21 cellular contexts compared by ENCODE assay signal in genomic region chr1:165747632-165748452, GRCh38.
DNase-seq lines count a peak whose midpoint lies in the region; ATAC-seq lines count a peak whose summit lies in the region.
"Had no signal": no experiment of that assay in that cellular context is flagged by ENCODE, and none has a peak within 500 bp of the region (broad histone marks: within the 10 kb centered on the region; RNA-seq: fewer than 3 reads in every experiment).

No MANE protein-coding gene starts in this region.

- no peaks in the 10 kb centered on the region for H3K4me1 ChIP-seq in mucosa of rectum (ENCODE audit: control insufficient read depth in 2 of 2, insufficient read depth in 2 of 2, low read length in 2 of 2)

- ATAC-seq in activated naive CD8-positive, alpha-beta T cell treated with anti-CD3 and anti-CD28 coated beads, Interleukin-2, amount 50 U/mL, for 24 hours: no peak
- ATAC-seq: HCT116, Right ventricle myocardium inferior, SK-N-SH treated with all-trans-retinoic acid at 6 μM for 48 hours had no signal

- H3K4me3 Mint-ChIP-seq in activated naive CD8-positive, alpha-beta T cell: no peak overlapping the region
- H3K4me3 Mint-ChIP-seq in activated naive CD8-positive, alpha-beta T cell treated with anti-CD3 and anti-CD28 coated beads, Interleukin-2, amount 50 U/mL, for 24 hours: no peak overlapping the region
- H3K4me3 Mint-ChIP-seq: CD4-positive, CD25-positive, alpha-beta regulatory T cell had no signal

- H3K36me3 ChIP-seq in mucosa of rectum (ENCODE audit: control insufficient read depth in 2 of 2, insufficient read depth in 2 of 2, low read length in 2 of 2): peaks cover 5 to 18% of the 10 kb centered on the region in 2 donors

- H3K27me3 Mint-ChIP-seq in activated naive CD8-positive, alpha-beta T cell: no peaks in the 10 kb centered on the region
- H3K27me3 Mint-ChIP-seq in activated naive CD8-positive, alpha-beta T cell treated with anti-CD3 and anti-CD28 coated beads, Interleukin-2, amount 50 U/mL, for 24 hours: no peaks in the 10 kb centered on the region
- H3K27me3 Mint-ChIP-seq: CD4-positive, CD25-positive, alpha-beta regulatory T cell had no signal

- peak overlapping the region; percentile 36 for H3K27ac Mint-ChIP-seq in activated naive CD8-positive, alpha-beta T cell
- H3K27ac Mint-ChIP-seq in activated naive CD8-positive, alpha-beta T cell treated with anti-CD3 and anti-CD28 coated beads, Interleukin-2, amount 50 U/mL, for 24 hours: no peak overlapping the region

- peaks cover 8% of the 10 kb centered on the region for H3K36me3 Mint-ChIP-seq in activated naive CD8-positive, alpha-beta T cell
- peaks cover 26% of the 10 kb centered on the region for H3K36me3 Mint-ChIP-seq in activated naive CD8-positive, alpha-beta T cell treated with anti-CD3 and anti-CD28 coated beads, Interleukin-2, amount 50 U/mL, for 24 hours (ENCODE audit: low read depth)

- H3K9me3 Mint-ChIP-seq in activated naive CD8-positive, alpha-beta T cell (ENCODE audit: low read depth): no peaks in the 10 kb centered on the region
- H3K9me3 Mint-ChIP-seq in activated naive CD8-positive, alpha-beta T cell treated with anti-CD3 and anti-CD28 coated beads, Interleukin-2, amount 50 U/mL, for 24 hours: no peaks in the 10 kb centered on the region
- H3K9me3 Mint-ChIP-seq: CD4-positive, CD25-positive, alpha-beta regulatory T cell had no signal

- H3K4me1 Mint-ChIP-seq in activated naive CD8-positive, alpha-beta T cell (ENCODE audit: low read depth): peaks cover 3% of the 10 kb centered on the region
- H3K4me1 Mint-ChIP-seq in activated naive CD8-positive, alpha-beta T cell treated with anti-CD3 and anti-CD28 coated beads, Interleukin-2, amount 50 U/mL, for 24 hours: no peaks in the 10 kb centered on the region

- H3K27me3 ChIP-seq in mucosa of rectum (ENCODE audit: control insufficient read depth in 2 of 2, insufficient read depth in 2 of 2, low read length in 2 of 2): no peaks in the 10 kb centered on the region

- H3K4me3 ChIP-seq in mucosa of rectum (ENCODE audit: low read length in 2 of 2): no peak overlapping the region
- H3K4me3 ChIP-seq: GM23248, PC-9 had no signal

- no peaks in the 10 kb centered on the region for H3K9me3 ChIP-seq in mucosa of rectum (ENCODE audit: control insufficient read depth in 2 of 2, low read length in 2 of 2)

- no peak for DNase-seq in activated naive CD8-positive, alpha-beta T cell treated with anti-CD3 and anti-CD28 coated beads, Interleukin-2, amount 50 U/mL, for 24 hours
- DNase-seq in kidney tubule cell (ENCODE audit: low spot score) (peak; percentile 23), NCI-H510A (lab: John Stamatoyannopoulos, UW) (no peak), AG08396 (ENCODE audit: low spot score) (no peak), NCI-H748 (lab: John Stamatoyannopoulos, UW; ENCODE audit: unreplicated experiment) (no peak), NCI-H82 (lab: John Stamatoyannopoulos, UW) (no peak)
- DNase-seq: 8988T; AML-193; CD4-positive, CD25-positive, alpha-beta regulatory T cell; DND-41; GDM1; GM23248; NCI-H146; NCI-H345; NCI-H69; PC-9 had no signal

- peak overlapping the region; percentile 35 to 50 for H3K27ac ChIP-seq in mucosa of rectum (ENCODE audit: low read depth in 2 of 2, low read length in 2 of 2)
- H3K27ac ChIP-seq: GM23248, PC-9 had no signal

- no peak overlapping the region for H3K9ac ChIP-seq in mucosa of rectum (ENCODE audit: low read depth in 1 of 2, low read length in 2 of 2)
- H3K9ac ChIP-seq: GM23248 had no signal
